In the genomic region with DNA sequence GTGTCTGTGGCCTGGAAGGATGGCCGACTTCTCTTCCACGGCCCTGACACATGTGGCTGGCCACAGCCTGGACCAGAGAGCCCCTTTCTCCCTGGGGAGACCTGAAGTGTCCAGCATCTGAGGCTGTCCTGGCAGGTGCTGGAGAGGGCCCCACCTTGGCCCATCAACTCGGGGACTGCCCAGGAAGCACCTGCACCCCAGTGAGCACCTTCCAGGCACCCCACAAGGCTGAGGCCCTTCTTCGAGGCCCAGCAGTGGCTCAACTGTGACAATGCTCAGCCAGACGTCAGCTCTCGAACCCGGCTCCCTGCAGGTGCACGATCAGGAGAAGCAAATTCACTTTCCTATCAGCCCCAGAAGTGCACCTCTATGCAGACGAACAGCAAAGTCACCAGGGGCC, we compare ENCODE assay signal across 9 cellular contexts. TPM values are rescaled to one million over a fixed set of nuclear protein-coding genes. Genes with fewer than 3 reads are reported as not detected.
DNase-seq lines count a peak whose midpoint lies in the region; ATAC-seq and TF ChIP-seq lines count a peak whose summit lies in the region.
"Had no signal": no experiment of that assay in that cellular context is flagged by ENCODE, and none has a peak within 500 bp of the region (broad histone marks: within the 10 kb centered on the region; RNA-seq: fewer than 3 reads in every experiment).

No MANE protein-coding gene starts in this region.

- H2AK5ac ChIP-seq in neuronal stem cell (ENCODE audit: low read depth, low read length), result peak overlapping the region; percentile 87

- DNase-seq in SJSA1 (ENCODE audit: low read depth in 1 of 2, low spot score in 2 of 2), result no peak
- DNase-seq in neuronal stem cell (ENCODE audit: low spot score), result no peak
- DNase-seq in NCI-H2227 treated with DMSO at 0.1 percent for 48 hours (lab: John Stamatoyannopoulos, UW), result no peak
- no peak for DNase-seq in ascending aorta (ENCODE audit: low spot score in 2 of 2)
- DNase-seq in NCI-H1048 (lab: John Stamatoyannopoulos, UW), result no peak
- DNase-seq in HCEC 1CT, result no peak
- DNase-seq: sigmoid colon had no signal

- TF ChIP-seq CTCF in ascending aorta (IDR thresholded peaks at IDR 0.05), result no peak

- no peak overlapping the region for H2BK12ac ChIP-seq in neuronal stem cell (ENCODE audit: low read length)

- no peak overlapping the region for H4K8ac ChIP-seq in neuronal stem cell (ENCODE audit: low read depth, low read length)

- H2AFZ ChIP-seq in neuronal stem cell (ENCODE audit: low read length), result no peak overlapping the region

- intact Hi-C loops in ascending aorta (cut with DNase I), result no loop called here

- no peaks in the 10 kb centered on the region for H3K9me3 ChIP-seq in SJSA1 (replicated peaks)
- no peaks in the 10 kb centered on the region for H3K9me3 ChIP-seq in neuronal stem cell (replicated peaks in 1 of 2; ENCODE audit: control insufficient read depth in 2 of 2, insufficient read depth in 1 of 2, low read depth in 1 of 2, low read length in 2 of 2)
- H3K9me3 ChIP-seq in ascending aorta, result no peaks in the 10 kb centered on the region
- H3K9me3 ChIP-seq: sigmoid colon had no signal

- H3K9ac ChIP-seq in neuronal stem cell (ENCODE audit: low read depth, low read length, poor library complexity), result no peak overlapping the region

- H2BK5ac ChIP-seq in neuronal stem cell (ENCODE audit: low read length), result no peak overlapping the region

- WGBS in neuronal stem cell (ENCODE audit: extremely low coverage in 2 of 2, insufficient read length in 2 of 2, insufficient replicate concordance in 1 of 2), 2 donors, result no CpG with 5 or more reads among the region's 9 CpGs

- peak overlapping the region; percentile 22 for H3K18ac ChIP-seq in neuronal stem cell (ENCODE audit: low read length)

- no peaks in the 10 kb centered on the region for H3K79me1 ChIP-seq in neuronal stem cell (ENCODE audit: low read depth, low read length)

- H3K27ac ChIP-seq in SJSA1 (0 out of 2 replicates have a peak overlapping the region, but pooled peaks have one; percentile 30), neuronal stem cell (replicated peaks; ENCODE audit: low read length) (no peak overlapping the region), ascending aorta (peak overlapping the region in 1 of 2 donors; percentile 24)

- no peak overlapping the region for H4K91ac ChIP-seq in neuronal stem cell (ENCODE audit: low read depth, low read length, poor library complexity)

- H2BK120ac ChIP-seq in neuronal stem cell (ENCODE audit: low read depth, low read length), result no peak overlapping the region

- H3K4me1 ChIP-seq in SJSA1 (replicated peaks) (peaks cover 41% of the 10 kb centered on the region), neuronal stem cell (ENCODE audit: control insufficient read depth in 2 of 2, insufficient read depth in 1 of 2, low read depth in 1 of 2, low read length in 2 of 2) (peaks cover 10 to 20% of the 10 kb centered on the region in 2 donors), ascending aorta (no peaks in the 10 kb centered on the region)

- H2BK15ac ChIP-seq in neuronal stem cell (ENCODE audit: low read length), result peak overlapping the region; percentile 96

- H3K27me3 ChIP-seq in SJSA1 (replicated peaks) (no peaks in the 10 kb centered on the region), neuronal stem cell (ENCODE audit: control insufficient read depth in 3 of 3, insufficient read depth in 3 of 3, low read depth in 1 of 3, low read length in 3 of 3) (no peaks in the 10 kb centered on the region), ascending aorta (no peaks in the 10 kb centered on the region)
- H3K27me3 ChIP-seq: sigmoid colon had no signal

- H3K36me3 ChIP-seq in SJSA1 (no peaks in the 10 kb centered on the region; the same call in 1 of the 2 replicates), neuronal stem cell (replicated peaks in 1 of 2; ENCODE audit: control insufficient read depth in 2 of 2, insufficient read depth in 2 of 2, low read length in 2 of 2) (no peaks in the 10 kb centered on the region), ascending aorta (no peaks in the 10 kb centered on the region)

- H3K23ac ChIP-seq in neuronal stem cell (ENCODE audit: low read depth, low read length, poor library complexity), result peak overlapping the region; percentile 77

- H3K4me3 ChIP-seq in SJSA1 (no peak overlapping the region), neuronal stem cell (ENCODE audit: low read length in 2 of 2) (no peak overlapping the region), ascending aorta (no peak overlapping the region)
- H3K4me3 ChIP-seq: sigmoid colon had no signal

- no peak overlapping the region for H3K4me2 ChIP-seq in neuronal stem cell (ENCODE audit: insufficient read depth, low read length, poor library complexity, severe bottlenecking)

- peak; percentile 4 for ATAC-seq in GM19025 (IDR thresholded peaks at IDR 0.05; ENCODE audit: low read depth, unreplicated experiment)
- peak; percentile 14 for ATAC-seq in HG02642 (IDR thresholded peaks at IDR 0.05; ENCODE audit: poor library complexity, unreplicated experiment)

- no peak overlapping the region for H3K4ac ChIP-seq in neuronal stem cell (ENCODE audit: low read length)

- no peak overlapping the region for H3K14ac ChIP-seq in neuronal stem cell (ENCODE audit: low read length)

RNA-seq across cellular contexts. Expression of a gene that starts 24.3 kb away (rescaled TPM):
- 9.7 and 27.7 TPM in 2 replicates for total RNA-seq in SJSA1 (2014; rRNA removed; shearing (Covaris generic))
- polyA plus RNA-seq in neuronal stem cell (2013, experiment 1 of 2), result 32.6 TPM
- polyA plus RNA-seq in neuronal stem cell (2013, experiment 2 of 2), result 34.6 TPM
- total RNA-seq in ascending aorta, result 42.9 TPM
